Comparison of ENCODE assay signal across 1 cellular context in the genomic region with DNA sequence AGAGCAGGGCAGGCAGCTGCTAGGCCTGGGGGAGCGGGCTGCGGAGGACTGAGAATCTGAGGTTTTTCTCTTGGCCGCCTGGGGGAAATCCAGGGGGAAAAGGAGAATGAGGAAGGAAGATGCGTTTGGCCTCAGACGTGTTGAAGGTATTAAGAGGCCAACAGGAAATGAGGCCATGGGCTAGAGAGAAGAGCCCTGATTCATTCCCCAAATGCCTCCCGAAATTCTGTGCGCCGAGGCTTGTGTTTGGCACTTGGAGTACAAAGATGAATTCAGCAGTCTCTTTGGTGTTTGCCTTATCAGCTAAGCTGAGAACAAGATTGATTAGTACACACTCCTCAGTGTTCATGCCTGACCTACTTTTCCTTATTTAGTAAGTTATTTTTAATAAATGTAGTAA. TPM values are rescaled to one million over a fixed set of nuclear protein-coding genes. Genes with fewer than 3 reads are reported as not detected.
"Had no signal": no experiment of that assay in that cellular context is flagged by ENCODE, and none has a peak within 500 bp of the region (broad histone marks: within the 10 kb centered on the region; RNA-seq: fewer than 3 reads in every experiment).

No MANE protein-coding gene starts in this region.

RNA-seq across cellular contexts. Expression of gene UPK3B, which starts 44.4 kb away (rescaled TPM):
- total RNA-seq: K562 had no signal
- polyA plus RNA-seq: K562 had no signal
